Comparison of ENCODE assay signal across 22 cellular contexts in genomic region chr19:53536223-53536543, GRCh38. TPM values are rescaled to one million over a fixed set of nuclear protein-coding genes. Genes with fewer than 3 reads are reported as not detected.
DNase-seq lines count a peak whose midpoint lies in the region; ATAC-seq, FAIRE-seq and TF ChIP-seq lines count a peak whose summit lies in the region.
"Had no signal": no experiment of that assay in that cellular context is flagged by ENCODE, and none has a peak within 500 bp of the region (broad histone marks: within the 10 kb centered on the region; RNA-seq: fewer than 3 reads in every experiment).

No MANE protein-coding gene starts in this region.

- peaks cover 4% of the 10 kb centered on the region for H3K79me2 ChIP-seq in hepatocyte

- peak overlapping the region; percentile 93 for H3K27ac ChIP-seq in hepatocyte
- H3K27ac ChIP-seq: uterus had no signal

- peak overlapping the region; percentile 28 for H3K4me3 Mint-ChIP-seq in stimulated activated naive CD8-positive, alpha-beta T cell treated with anti-CD3 and anti-CD28 coated beads, Interleukin-15, Interleukin-2, amounts not matched to agents 100 ng/mL and 50 ng/mL, for 24 hours
- no peak overlapping the region for H3K4me3 Mint-ChIP-seq in T-helper 17 cell
- H3K4me3 Mint-ChIP-seq: HFFc6, nephron progenitor cell had no signal

- no peaks in the 10 kb centered on the region for H3K27me3 ChIP-seq in hepatocyte
- H3K27me3 ChIP-seq: dorsolateral prefrontal cortex, uterus had no signal

- no peaks in the 10 kb centered on the region for H3K9me2 ChIP-seq in hepatocyte (replicated peaks; ENCODE audit: insufficient read depth)
- H3K9me2 ChIP-seq: SK-N-SH had no signal

- H3K4me1 Mint-ChIP-seq in stimulated activated naive CD8-positive, alpha-beta T cell treated with anti-CD3 and anti-CD28 coated beads, Interleukin-15, Interleukin-2, amounts not matched to agents 100 ng/mL and 50 ng/mL, for 24 hours (ENCODE audit: low read depth): peaks cover 40% of the 10 kb centered on the region
- peaks cover 9% of the 10 kb centered on the region for H3K4me1 Mint-ChIP-seq in T-helper 17 cell

- H3K4me1 ChIP-seq in hepatocyte (ENCODE audit: insufficient read depth): peaks cover 6% of the 10 kb centered on the region
- H3K4me1 ChIP-seq: uterus had no signal

- H3K36me3 Mint-ChIP-seq in stimulated activated naive CD8-positive, alpha-beta T cell treated with anti-CD3 and anti-CD28 coated beads, Interleukin-15, Interleukin-2, amounts not matched to agents 100 ng/mL and 50 ng/mL, for 24 hours (ENCODE audit: low read depth): peaks cover 73% of the 10 kb centered on the region
- H3K36me3 Mint-ChIP-seq in T-helper 17 cell (ENCODE audit: low read depth): peaks cover 4% of the 10 kb centered on the region

- H4K20me1 ChIP-seq in hepatocyte (ENCODE audit: insufficient read depth, poor library complexity, severe bottlenecking): no peaks in the 10 kb centered on the region

- DNase-seq in stimulated activated naive CD8-positive, alpha-beta T cell treated with anti-CD3 and anti-CD28 coated beads, Interleukin-15, Interleukin-2, amounts not matched to agents 100 U/mL and 50 U/mL, for 24 hours: no peak
- no peak for DNase-seq in T-helper 17 cell
- DNase-seq in hepatocyte (ENCODE audit: low spot score): no peak
- no peak for DNase-seq in DMS153 (lab: John Stamatoyannopoulos, UW)
- DNase-seq in GM12891 (ENCODE audit: insufficient read length, low spot score): no peak
- DNase-seq: activated gamma-delta T cell, dorsolateral prefrontal cortex, head of caudate nucleus, HFFc6, mesendoderm, MV-4-11, NCI-H1694 treated with DMSO at 0.1 percent for 48 hours, NCI-H2171 treated with DMSO at 0.1 percent for 48 hours, nephron progenitor cell, RPMI8226, SK-N-SH, T-helper 9 cell, uterus had no signal

- TF ChIP-seq CTCF in hepatocyte (IDR thresholded peaks at IDR 0.05; ENCODE audit: poor library complexity): no peak

- H3K36me3 ChIP-seq in hepatocyte (replicated peaks; ENCODE audit: insufficient read depth, low read depth): no peaks in the 10 kb centered on the region
- H3K36me3 ChIP-seq: uterus had no signal

- no peak for TF ChIP-seq POLR2A in GM12891 (IDR thresholded peaks at IDR 0.05; ENCODE audit: low read depth, low read length)

- H3K27ac Mint-ChIP-seq in stimulated activated naive CD8-positive, alpha-beta T cell treated with anti-CD3 and anti-CD28 coated beads, Interleukin-15, Interleukin-2, amounts not matched to agents 100 ng/mL and 50 ng/mL, for 24 hours: no peak overlapping the region
- H3K27ac Mint-ChIP-seq in T-helper 17 cell: peak overlapping the region; percentile 96
- H3K27ac Mint-ChIP-seq: HFFc6, nephron progenitor cell had no signal

- peaks cover 5% of the 10 kb centered on the region for H3K9me3 Mint-ChIP-seq in stimulated activated naive CD8-positive, alpha-beta T cell treated with anti-CD3 and anti-CD28 coated beads, Interleukin-15, Interleukin-2, amounts not matched to agents 100 ng/mL and 50 ng/mL, for 24 hours
- H3K9me3 Mint-ChIP-seq: HFFc6, nephron progenitor cell had no signal

- H3K4me2 ChIP-seq in hepatocyte: no peak overlapping the region
- H3K4me2 ChIP-seq: SK-N-SH had no signal

- no peak for FAIRE-seq in GM12891 (lab: Jason Lieb, UNC)
- FAIRE-seq: astrocyte had no signal

- H3K27me3 Mint-ChIP-seq in stimulated activated naive CD8-positive, alpha-beta T cell treated with anti-CD3 and anti-CD28 coated beads, Interleukin-15, Interleukin-2, amounts not matched to agents 100 ng/mL and 50 ng/mL, for 24 hours: no peaks in the 10 kb centered on the region
- H3K27me3 Mint-ChIP-seq in T-helper 17 cell: no peaks in the 10 kb centered on the region

- ATAC-seq in stimulated activated naive CD8-positive, alpha-beta T cell treated with anti-CD3 and anti-CD28 coated beads, Interleukin-15, Interleukin-2, amounts not matched to agents 100 U/mL and 50 U/mL, for 24 hours: no peak
- ATAC-seq in T-helper 17 cell (no peak), GM18867 (IDR thresholded peaks at IDR 0.05; ENCODE audit: unreplicated experiment) (no peak)

- H3K9me3 ChIP-seq in T-helper 17 cell (ENCODE audit: control insufficient read depth, low read length, poor library complexity, severe bottlenecking) (no peaks in the 10 kb centered on the region), hepatocyte (ENCODE audit: low read depth) (no peaks in the 10 kb centered on the region)
- H3K9me3 ChIP-seq: Caco-2, SK-N-SH, uterus had no signal

- H3K4me3 ChIP-seq in hepatocyte: no peak overlapping the region
- H3K4me3 ChIP-seq: uterus had no signal

- H2AFZ ChIP-seq in hepatocyte: no peak overlapping the region

TF ChIP-seq in GM12891, 5 proteins besides CTCF, POLR2A, EP300 and RAD21:
- no peak for TF ChIP-seq POLR2AphosphoS5 (IDR thresholded peaks at IDR 0.05; ENCODE audit: low read depth, low read length)
- TF ChIP-seq TAF1 (IDR thresholded peaks at IDR 0.05; ENCODE audit: low read depth, low read length): no peak
- no peak for TF ChIP-seq PAX5 (IDR thresholded peaks at IDR 0.05; ENCODE audit: insufficient read depth, low read length, severe bottlenecking)
- TF ChIP-seq POU2F2 (IDR thresholded peaks at IDR 0.05; ENCODE audit: low read depth, low read length): no peak
- no peak for TF ChIP-seq SPI1 (IDR thresholded peaks at IDR 0.05; ENCODE audit: low read depth, low read length)

RNA-seq across cellular contexts. Expression of gene ZNF331, which starts 1.8 kb away (rescaled TPM):
- total RNA-seq in T-helper 17 cell (100 to 1,000 TPM; 179 to 183 TPM), hepatocyte (12.8 and 15.6 TPM in 2 replicates)
- polyA plus RNA-seq in hepatocyte: 12.3 and 13.5 TPM in 2 replicates
- 10.3 TPM for polyA plus RNA-seq in GM12891 (2012; ENCODE audit: low read depth, missing spikeins)

Comparison
In these comparisons a context has a peak if more than half of its experiments do, and no peak if none do; other contexts are left out.
1. RNA of gene ZNF331, which starts 1.8 kb away (total RNA-seq): 179 to 183 TPM in T-helper 17 cell; 12.8 to 15.6 TPM in hepatocyte; every median in the first group is over 10 times any median in the second.